In genomic region chr1:221742555-221743415, GRCh38 we compare ENCODE assay signal across 1 cellular context.
TF ChIP-seq lines count a peak whose summit lies in the region.

No MANE protein-coding gene starts in this region.

TF ChIP-seq in HepG2, 621 proteins besides CTCF, POLR2A, EP300 and RAD21 (continued from another document and continues in another):
- TF ChIP-seq STAT6 (CRISPR knock-in tag; IDR thresholded peaks at IDR 0.05; ENCODE audit: borderline replicate concordance), result no peak
- no peak for TF ChIP-seq DBP (CRISPR knock-in tag; IDR thresholded peaks at IDR 0.05; ENCODE audit: not compliant biosample characterization)
- TF ChIP-seq RNF2 (conservative IDR thresholded peaks at IDR 0.05; ENCODE audit: low read depth), result 0 out of 2 replicates have a peak, but pooled peaks have one; percentile 37
- no peak for TF ChIP-seq NFRKB (IDR thresholded peaks at IDR 0.05)
- no peak; the same call in 1 of the 2 replicates for TF ChIP-seq KLF9 (CRISPR knock-in tag; IDR thresholded peaks at IDR 0.05; ENCODE audit: low read depth)
- peak; percentile 19; the same call in 1 of the 2 replicates for TF ChIP-seq ZNF709 (CRISPR knock-in tag; IDR thresholded peaks at IDR 0.05)
- no peak for TF ChIP-seq CENPT (CRISPR knock-in tag; IDR thresholded peaks at IDR 0.05; ENCODE audit: low read depth)
- no peak for TF ChIP-seq ZFP62 (CRISPR knock-in tag; IDR thresholded peaks at IDR 0.05)
- TF ChIP-seq ZNF749 (CRISPR knock-in tag; IDR thresholded peaks at IDR 0.05; ENCODE audit: borderline replicate concordance), result no peak
- TF ChIP-seq ZBTB4 (CRISPR knock-in tag; IDR thresholded peaks at IDR 0.05; ENCODE audit: borderline replicate concordance), result no peak
- no peak for TF ChIP-seq ZBTB8A (CRISPR knock-in tag; IDR thresholded peaks at IDR 0.05; ENCODE audit: borderline replicate concordance, low read depth)
- TF ChIP-seq POGZ (CRISPR knock-in tag; IDR thresholded peaks at IDR 0.05), result peak; percentile 31; the same call in 1 of the 2 replicates
- TF ChIP-seq GATAD2A (CRISPR knock-in tag; IDR thresholded peaks at IDR 0.05), result no peak
- no peak for TF ChIP-seq CREB3 (CRISPR knock-in tag; IDR thresholded peaks at IDR 0.05)
- no peak for TF ChIP-seq ZNF556 (CRISPR knock-in tag; IDR thresholded peaks at IDR 0.05; ENCODE audit: borderline replicate concordance)
- TF ChIP-seq ATF4 (CRISPR knock-in tag; IDR thresholded peaks at IDR 0.05), result 0 out of 4 replicates have a peak, but pooled peaks of 1 of the 2 experiments have one; percentile 40
- TF ChIP-seq MIXL1 (CRISPR knock-in tag; IDR thresholded peaks at IDR 0.05), result 0 out of 2 replicates have a peak, but pooled peaks have one; percentile 8
- TF ChIP-seq MXD3 (CRISPR knock-in tag; IDR thresholded peaks at IDR 0.05), result peak; percentile 18; the same call in 1 of the 2 replicates
- TF ChIP-seq KAT8 (CRISPR knock-in tag; IDR thresholded peaks at IDR 0.05), result no peak; the same call in 1 of the 2 replicates
- TF ChIP-seq EHMT2 (IDR thresholded peaks at IDR 0.05; ENCODE audit: borderline replicate concordance, low read depth, low read length), result no peak
- TF ChIP-seq ZNF225 (CRISPR knock-in tag; IDR thresholded peaks at IDR 0.05), result 0 out of 2 replicates have a peak, but pooled peaks have one; percentile 53
- peak; percentile 87 for TF ChIP-seq YEATS4 (CRISPR knock-in tag; IDR thresholded peaks at IDR 0.05; ENCODE audit: borderline replicate concordance)
- TF ChIP-seq THAP9 (CRISPR knock-in tag; IDR thresholded peaks at IDR 0.05; ENCODE audit: borderline replicate concordance), result no peak
- TF ChIP-seq ZSCAN5A (CRISPR knock-in tag; IDR thresholded peaks at IDR 0.05; ENCODE audit: borderline replicate concordance), result no peak
- no peak for TF ChIP-seq KMT2A (CRISPR knock-in tag; IDR thresholded peaks at IDR 0.05)
- TF ChIP-seq ZNF546 (CRISPR knock-in tag; conservative IDR thresholded peaks at IDR 0.05), result 0 out of 2 replicates have a peak, but pooled peaks have one; percentile 52
- no peak for TF ChIP-seq ZNF414 (CRISPR knock-in tag; IDR thresholded peaks at IDR 0.05)
- no peak for TF ChIP-seq ZNF296 (CRISPR knock-in tag; conservative IDR thresholded peaks at IDR 0.05)
- TF ChIP-seq FOXK1 (CRISPR knock-in tag; IDR thresholded peaks at IDR 0.05; ENCODE audit: borderline replicate concordance, low read depth), result no peak
- peak; percentile 49; the same call in 1 of the 2 replicates for TF ChIP-seq ZFP91 (CRISPR knock-in tag; IDR thresholded peaks at IDR 0.05; ENCODE audit: borderline replicate concordance)
- TF ChIP-seq ZNF564 (CRISPR knock-in tag; IDR thresholded peaks at IDR 0.05), result peak; percentile 24; the same call in 1 of the 2 replicates
- no peak for TF ChIP-seq TEAD2 (CRISPR knock-in tag; IDR thresholded peaks at IDR 0.05)
- no peak; the same call in 1 of the 2 replicates for TF ChIP-seq SP4 (CRISPR knock-in tag; IDR thresholded peaks at IDR 0.05)
- TF ChIP-seq HBP1 (CRISPR knock-in tag; IDR thresholded peaks at IDR 0.05; ENCODE audit: low read depth), result peak; percentile 66; the same call in 1 of the 2 replicates
- peak; percentile 38; the same call in 1 of the 2 replicates for TF ChIP-seq ZNF652 (CRISPR knock-in tag; IDR thresholded peaks at IDR 0.05; ENCODE audit: borderline replicate concordance, low read depth)
- TF ChIP-seq CSRNP1 (CRISPR knock-in tag; IDR thresholded peaks at IDR 0.05), result no peak
